Comparison of ENCODE assay signal across 9 cellular contexts in genomic region chr6:46090115-46091079, GRCh38. TPM values are rescaled to one million over a fixed set of nuclear protein-coding genes. Genes with fewer than 3 reads are reported as not detected.
DNase-seq lines count a peak whose midpoint lies in the region; ATAC-seq and TF ChIP-seq lines count a peak whose summit lies in the region.
"Had no signal": no experiment of that assay in that cellular context is flagged by ENCODE, and none has a peak within 500 bp of the region (broad histone marks: within the 10 kb centered on the region; RNA-seq: fewer than 3 reads in every experiment).

No MANE protein-coding gene starts in this region.

- intact Hi-C loops in IMR-90 (cut with micrococcal nuclease): loop anchor here (1.0 to 2.0 kb wide), 4 partner anchors 320 to 957 kb away; no protein-coding TSS in a partner anchor
- intact Hi-C loops in ovary (cut with DNase I): loop anchor here in 2 of 4 donors (2.0 to 10.0 kb wide), 2 partner anchors 320 to 324 kb away; no protein-coding TSS in a partner anchor

- POLR2A ChIA-PET in IMR-90 (lab: Charles Lee; ENCODE audit: unreplicated experiment): no interaction called here

- H2BK15ac ChIP-seq in IMR-90 (ENCODE audit: low read depth, low read length): no peak overlapping the region

- TF ChIP-seq POLR2A in IMR-90 (IDR thresholded peaks at IDR 0.05; ENCODE audit: low read depth, low read length) (no peak), ovary (IDR thresholded peaks at IDR 0.05) (no peak), tibial nerve (IDR thresholded peaks at IDR 0.05) (no peak)

- CTCF ChIA-PET in IMR-90 (lab: Yijun Ruan, JAX): interaction anchor here (0.6 to 2.1 kb wide), 11 partner anchors 9 to 320 kb away, joined by 3 to 13 read pairs (median 5); no protein-coding TSS in a partner anchor

- H3K14ac ChIP-seq in IMR-90 (replicated peaks; ENCODE audit: low read depth, low read length): no peak overlapping the region

- H3K4me2 ChIP-seq in IMR-90 (ENCODE audit: low read depth, low read length): no peak overlapping the region
- H3K4me2 ChIP-seq: BLaER1 had no signal

- H3K4me3 ChIP-seq in IMR-90 (ENCODE audit: insufficient read depth, low read depth, low read length) (no peak overlapping the region), foreskin fibroblast (ENCODE audit: low read depth in 1 of 2, low read length in 2 of 2) (no peak overlapping the region), ovary (no peak overlapping the region), tibial nerve (no peak overlapping the region)
- H3K4me3 ChIP-seq: BLaER1 had no signal

- TF ChIP-seq RAD21 in IMR-90 (IDR thresholded peaks at IDR 0.05; ENCODE audit: low read length): peak; percentile 69

- H3K27me3 ChIP-seq in IMR-90 (ENCODE audit: control insufficient read depth, insufficient read depth, low read length) (no peaks in the 10 kb centered on the region), ovary (no peaks in the 10 kb centered on the region), tibial nerve (no peaks in the 10 kb centered on the region)
- H3K27me3 ChIP-seq: BLaER1 had no signal

- dilution Hi-C loops in IMR-90 (cut with HindIII; ENCODE audit: low sequenced_read_pairs, unreplicated experiment): no loop called here

- H3K56ac ChIP-seq in IMR-90 (ENCODE audit: extremely low read depth, insufficient read depth, low read length): no peak overlapping the region

- H3K79me1 ChIP-seq in IMR-90 (ENCODE audit: low read depth in 1 of 2, low read length in 2 of 2): no peaks in the 10 kb centered on the region

- H3K4me1 ChIP-seq in IMR-90 (ENCODE audit: control insufficient read depth, insufficient read depth, low read length) (no peaks in the 10 kb centered on the region), ovary (ENCODE audit: insufficient read depth) (no peaks in the 10 kb centered on the region), tibial nerve (no peaks in the 10 kb centered on the region)
- H3K4me1 ChIP-seq: BLaER1 had no signal

- no peak overlapping the region for H3K4ac ChIP-seq in IMR-90 (ENCODE audit: low read depth, low read length)

- no CpG with 5 or more reads among the region's 10 CpGs for WGBS in IMR-90 (ENCODE audit: extremely low coverage in 2 of 2, insufficient read length in 1 of 2), 2 experiments
- WGBS in ovary, 3 donors: 38 to 40% (median 39%) methylated on average over 10 of the region's 10 CpGs
- 38 to 40% methylated on average over 10 of the region's 10 CpGs for WGBS in tibial nerve, 2 donors

- DNase-seq in NCI-H1436 (lab: John Stamatoyannopoulos, UW) (peak; percentile 36), NCI-H1436 treated with DMSO at 0.1 percent for 48 hours (lab: John Stamatoyannopoulos, UW) (no peak), IMR-90 (peak; percentile 34), RPMI8226 (peak; percentile 51), foreskin fibroblast (peak; percentile 14 to 70), ovary (peak; percentile 23 to 48 (median 43)), tibial nerve (ENCODE audit: low spot score in 2 of 2) (peak; percentile 30 to 44)
- DNase-seq in activated effector memory CD4-positive, alpha-beta T cell treated with Interleukin-2 at 50 U/mL for 16 hours: peak; percentile 34

- no peak overlapping the region for H2AFZ ChIP-seq in IMR-90 (replicated peaks; ENCODE audit: low read length, poor library complexity)

- no peaks in the 10 kb centered on the region for H3K36me3 ChIP-seq in IMR-90 (ENCODE audit: control insufficient read depth, insufficient read depth, low read length)
- no peaks in the 10 kb centered on the region for H3K36me3 ChIP-seq in ovary
- no peaks in the 10 kb centered on the region for H3K36me3 ChIP-seq in tibial nerve
- H3K36me3 ChIP-seq: BLaER1 had no signal

- no peak overlapping the region for H4K5ac ChIP-seq in IMR-90 (ENCODE audit: low read depth, low read length)

- H4K20me1 ChIP-seq in IMR-90 (ENCODE audit: insufficient read depth, low read length): no peaks in the 10 kb centered on the region
- H4K20me1 ChIP-seq: BLaER1 had no signal

- H2AK5ac ChIP-seq in IMR-90 (ENCODE audit: low read depth, low read length): no peak overlapping the region

- H2AK9ac ChIP-seq in IMR-90 (replicated peaks; ENCODE audit: low read depth, low read length, poor library complexity): no peak overlapping the region

- H3K27ac ChIP-seq in IMR-90 (ENCODE audit: insufficient read depth, low read length): no peak overlapping the region
- no peak overlapping the region for H3K27ac ChIP-seq in ovary
- no peak overlapping the region for H3K27ac ChIP-seq in tibial nerve
- H3K27ac ChIP-seq: BLaER1 had no signal

- TF ChIP-seq CTCF in IMR-90 (conservative IDR thresholded peaks at IDR 0.05; ENCODE audit: low read depth, low read length): peak; percentile 68
- TF ChIP-seq CTCF in foreskin fibroblast (IDR thresholded peaks at IDR 0.05; ENCODE audit: low read depth, low read length): peak; percentile 63
- TF ChIP-seq CTCF in ovary (IDR thresholded peaks at IDR 0.05): peak; percentile 32 to 42 (median 33)
- TF ChIP-seq CTCF in tibial nerve (IDR thresholded peaks at IDR 0.05): peak; percentile 53 to 73 (median 70)

- H3K9me1 ChIP-seq in IMR-90 (ENCODE audit: insufficient read depth, low read length): no peaks in the 10 kb centered on the region

- H3K9me3 ChIP-seq in IMR-90 (ENCODE audit: control insufficient read depth, insufficient read depth, low read length): no peaks in the 10 kb centered on the region
- H3K9me3 ChIP-seq in ovary: no peaks in the 10 kb centered on the region
- H3K9me3 ChIP-seq in tibial nerve: peaks cover 0 to 13% (median 2%) of the 10 kb centered on the region in 4 donors

- peak; percentile 72; the same call in 1 of the 2 replicates for ATAC-seq in IMR-90 (ENCODE audit: low read depth)

- in situ Hi-C loops in IMR-90 (cut with MboI; ENCODE audit: low sequenced_read_pairs): loop anchor here (10.0 kb wide), 1 partner anchor 314 kb away; no protein-coding TSS in a partner anchor

- no peak for TF ChIP-seq EP300 in ovary (IDR thresholded peaks at IDR 0.05)
- TF ChIP-seq EP300 in tibial nerve (IDR thresholded peaks at IDR 0.05): no peak

- no peak overlapping the region for H2BK120ac ChIP-seq in IMR-90 (ENCODE audit: low read depth, low read length)

- H4K8ac ChIP-seq in IMR-90 (ENCODE audit: low read depth in 2 of 2, low read length in 2 of 2): no peak overlapping the region

- H3K9ac ChIP-seq in IMR-90 (ENCODE audit: low read depth, low read length): no peak overlapping the region
- H3K9ac ChIP-seq: BLaER1 had no signal

- H4K91ac ChIP-seq in IMR-90 (ENCODE audit: insufficient read depth, low read depth, low read length): no peak overlapping the region

- no peak overlapping the region for H3K18ac ChIP-seq in IMR-90 (ENCODE audit: low read depth, low read length)

- H2BK20ac ChIP-seq in IMR-90 (ENCODE audit: low read depth, low read length): no peak overlapping the region

- H2BK5ac ChIP-seq in IMR-90 (ENCODE audit: low read depth, low read length, poor library complexity, severe bottlenecking): no peak overlapping the region

- no peak overlapping the region for H3K23ac ChIP-seq in IMR-90 (ENCODE audit: low read depth, low read length)

- BruUV-seq in IMR-90 (replicated peaks; lab: Mats Ljungman, UMichigan): no TSS peak

TF ChIP-seq in IMR-90, 13 proteins besides CTCF, POLR2A, EP300 and RAD21:
- TF ChIP-seq MXI1 (IDR thresholded peaks at IDR 0.05; ENCODE audit: borderline replicate concordance, low read depth, low read length): no peak
- TF ChIP-seq SMC3 (IDR thresholded peaks at IDR 0.05; ENCODE audit: low read depth, low read length): peak; percentile 62
TF ChIP-seq in IMR-90: peak in this region for 1.

RNA-seq across cellular contexts. Expression of gene ENPP4, which starts 39.4 kb away (rescaled TPM):
- total RNA-seq in IMR-90 (2012; rRNA removed) (under 0.01 TPM in 2 replicates), ovary (10 to 100 TPM in 1 of 7 donors, 1 to 10 TPM in 6; 3.0 to 11.3 (median 3.7) TPM), tibial nerve (10 to 100 TPM; 13.8 to 22.0 (median 18.9) TPM)
- polyA plus RNA-seq in IMR-90 (2012; rRNA removed) (0.03 and 0.04 TPM in 2 replicates), ovary (1 to 10 TPM; 1.9 to 6.5 TPM)
- not detected in 2 replicates for polyA plus RNA-seq in IMR-90 (2012; cell fraction: cytosol; rRNA removed)
- 0.03 TPM in 1 of 2 replicates, not detected in the other for polyA plus RNA-seq in IMR-90 (2012; cell fraction: nucleus; rRNA removed; ENCODE audit: low replicate concordance)
